ENCODE assay signal across 9 cellular contexts in the genomic region with DNA sequence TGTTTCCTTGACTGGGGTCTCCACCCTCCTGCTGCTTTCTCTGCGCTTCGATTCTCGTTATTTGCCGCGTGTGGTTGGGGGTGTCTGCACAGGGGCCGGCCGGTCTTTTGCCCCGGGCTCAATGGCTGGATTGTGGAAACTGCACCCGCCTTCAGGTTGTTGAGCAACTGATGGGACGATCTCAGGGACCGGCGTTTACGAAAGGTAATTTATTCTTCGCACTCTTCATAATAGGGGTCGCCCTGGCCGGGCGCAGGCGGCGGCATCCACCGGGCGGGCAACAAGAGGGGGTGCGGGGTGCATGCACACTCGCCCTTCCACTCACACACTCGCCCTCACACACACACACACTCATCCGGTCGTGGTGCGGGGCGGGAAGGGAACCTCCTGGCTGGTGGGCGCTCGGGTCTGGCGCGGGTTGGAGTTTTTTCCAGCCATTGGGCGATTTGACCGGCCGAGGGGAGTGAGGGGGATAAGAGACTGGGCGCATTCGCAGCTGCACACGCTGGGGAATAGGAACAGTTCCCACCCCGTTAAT. TPM values are rescaled to one million over a fixed set of nuclear protein-coding genes. Genes with fewer than 3 reads are reported as not detected.
DNase-seq lines count a peak whose midpoint lies in the region; ATAC-seq and TF ChIP-seq lines count a peak whose summit lies in the region.
"Had no signal": no experiment of that assay in that cellular context is flagged by ENCODE, and none has a peak within 500 bp of the region (broad histone marks: within the 10 kb centered on the region; RNA-seq: fewer than 3 reads in every experiment).

No MANE protein-coding gene starts in this region.

- H2AFZ ChIP-seq in hepatocyte = peak overlapping the region; percentile 87

- H3K4me3 ChIP-seq in HAP-1 (peak overlapping the region; percentile 58), adipocyte (ENCODE audit: low read length) (peak overlapping the region; percentile 69), hepatocyte (peak overlapping the region; percentile 92), skeletal muscle cell (ENCODE audit: low read depth, low read length) (peak overlapping the region; percentile 70)

- H3K4me1 ChIP-seq in HAP-1 = peaks cover 14% of the 10 kb centered on the region
- H3K4me1 ChIP-seq in adipocyte (ENCODE audit: control insufficient read depth, insufficient read depth, low read length) = peaks cover 3% of the 10 kb centered on the region
- no peaks in the 10 kb centered on the region for H3K4me1 ChIP-seq in hepatocyte (ENCODE audit: insufficient read depth)

- peak overlapping the region; percentile 77 for H3K27ac ChIP-seq in hepatocyte

- DNase-seq in HAP-1 (ENCODE audit: low spot score in 2 of 2) (peak in 1 of 2 experiments; percentile 41), adipocyte (ENCODE audit: low read depth) (peak; percentile 45), hepatocyte (ENCODE audit: low spot score) (peak; percentile 20), skeletal muscle cell (ENCODE audit: low read depth) (no peak), kidney glomerular epithelial cell (lab: John Stamatoyannopoulos, UW) (no peak), germinal center (ENCODE audit: low spot score) (no peak), left colon (no peak)
- DNase-seq: NCI-H524 treated with DMSO at 0.1 percent for 48 hours had no signal

- H3K36me3 ChIP-seq in HAP-1 (replicated peaks) (no peaks in the 10 kb centered on the region), adipocyte (ENCODE audit: control insufficient read depth, insufficient read depth, low read length, severe bottlenecking) (no peaks in the 10 kb centered on the region), hepatocyte (replicated peaks; ENCODE audit: insufficient read depth, low read depth) (no peaks in the 10 kb centered on the region)

- no peaks in the 10 kb centered on the region; the same call in 1 of the 2 replicates for H3K27me3 ChIP-seq in HAP-1 (ENCODE audit: low read depth)
- peaks cover 35% of the 10 kb centered on the region for H3K27me3 ChIP-seq in adipocyte (replicated peaks; ENCODE audit: control insufficient read depth, insufficient read depth, low read length)
- peaks cover 40% of the 10 kb centered on the region for H3K27me3 ChIP-seq in hepatocyte

- TF ChIP-seq CTCF in hepatocyte (IDR thresholded peaks at IDR 0.05; ENCODE audit: poor library complexity) = no peak

- no peaks in the 10 kb centered on the region for H3K9me2 ChIP-seq in hepatocyte (replicated peaks; ENCODE audit: insufficient read depth)

- peaks cover 52% of the 10 kb centered on the region for H3K79me2 ChIP-seq in hepatocyte

- no peaks in the 10 kb centered on the region for H3K9me3 ChIP-seq in HAP-1
- no peaks in the 10 kb centered on the region for H3K9me3 ChIP-seq in adipocyte (ENCODE audit: control insufficient read depth, low read length)
- no peaks in the 10 kb centered on the region for H3K9me3 ChIP-seq in hepatocyte (ENCODE audit: low read depth)

- in situ Hi-C loops in HAP-1 (cut with MboI; ENCODE audit: low sequenced_read_pairs) = no loop called here

- WGBS in hepatocyte (ENCODE audit: low lambda C conversion rate, missing lambda C conversion rate) = under 1% methylated on average over 36 of the region's 39 CpGs

- ATAC-seq in GM18907 (IDR thresholded peaks at IDR 0.05; ENCODE audit: unreplicated experiment) = no peak
- no peak for ATAC-seq in left colon

- peaks cover 9% of the 10 kb centered on the region for H4K20me1 ChIP-seq in hepatocyte (ENCODE audit: insufficient read depth, poor library complexity, severe bottlenecking)

- H3K9ac ChIP-seq in adipocyte (ENCODE audit: low read length) = no peak overlapping the region

- peak overlapping the region; percentile 87 for H3K4me2 ChIP-seq in hepatocyte

- intact Hi-C loops in left colon (cut with DNase I, micrococcal nuclease) = no loop called here

RNA-seq across cellular contexts. Expression of a gene that starts 1.5 kb away (rescaled TPM):
- total RNA-seq in hepatocyte (21.2 and 22.7 TPM in 2 replicates), left colon (1 to 10 TPM; 4.0 to 5.2 TPM)
- 3.9 and 4.4 TPM in 2 replicates for polyA plus RNA-seq in hepatocyte

Comparison
In these comparisons a context has a peak if more than half of its experiments do, and no peak if none do; other contexts are left out.
1. DNase-seq: peak in adipocyte (single experiment) and hepatocyte (single experiment); none in skeletal muscle cell (single experiment), kidney glomerular epithelial cell (single experiment), germinal center (single experiment) and left colon (0 of 2).
2. Peak in every context shown above with its lines, with median percentiles within 50 percentile points of each other: H3K4me3 ChIP-seq.